Comparison of ENCODE assay signal across 8 cellular contexts in the genomic region with DNA sequence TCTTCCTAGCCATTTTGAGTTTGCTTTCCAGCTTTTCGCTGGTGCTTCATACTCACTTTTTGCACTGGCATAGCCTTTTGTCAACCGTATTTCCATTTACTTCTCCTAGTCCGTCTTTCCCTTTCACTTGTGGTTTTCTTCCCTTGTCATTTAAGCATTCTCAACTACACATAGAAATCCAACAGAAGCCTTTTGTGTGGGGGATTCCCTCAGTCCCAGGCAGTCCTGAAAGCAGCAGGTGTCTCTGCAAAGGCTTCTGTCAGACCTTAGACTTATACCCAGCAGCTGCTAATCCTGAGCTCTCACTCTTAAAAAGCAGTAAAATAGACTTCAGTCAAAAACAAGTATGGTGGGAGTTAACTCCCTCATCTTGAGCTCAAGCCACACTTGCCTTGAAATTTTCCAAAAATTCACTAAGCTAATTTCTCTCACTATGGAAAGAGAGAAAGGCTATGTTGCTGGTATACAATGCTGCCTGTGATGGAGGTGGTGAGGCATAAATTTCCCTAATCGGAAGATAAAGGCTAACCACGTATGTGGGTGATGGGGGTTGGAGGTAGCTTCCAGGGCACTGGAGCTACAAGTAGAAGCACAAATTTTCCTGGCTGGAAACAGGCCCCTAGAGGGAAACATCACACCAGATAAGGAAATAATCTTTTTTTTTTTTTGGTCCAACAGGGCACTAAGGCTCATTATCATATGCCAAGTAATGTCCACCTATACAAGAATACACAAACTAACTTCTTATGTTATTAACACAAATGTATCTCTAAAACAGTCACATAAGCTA. TPM values are rescaled to one million over a fixed set of nuclear protein-coding genes. Genes with fewer than 3 reads are reported as not detected.
DNase-seq lines count a peak whose midpoint lies in the region; ATAC-seq lines count a peak whose summit lies in the region.

No MANE protein-coding gene starts in this region.

- POLR2A ChIA-PET in naive thymus-derived CD8-positive, alpha-beta T cell (lab: Charles Lee): no interaction called here

- H3K4me3 ChIP-seq in mesendoderm (ENCODE audit: low read length): no peak overlapping the region

- H2BK15ac ChIP-seq in mesendoderm (replicated peaks; ENCODE audit: low read depth): no peak overlapping the region

- H4K5ac ChIP-seq in mesendoderm (ENCODE audit: low read length): no peak overlapping the region

- no peak overlapping the region for H3K18ac ChIP-seq in mesendoderm (ENCODE audit: low read length)

- H2BK5ac ChIP-seq in mesendoderm (ENCODE audit: low read length): no peak overlapping the region

- H3K4me1 ChIP-seq in mesendoderm (ENCODE audit: control insufficient read depth, low read depth, low read length): peaks cover 2% of the 10 kb centered on the region

- no peak overlapping the region for H3K4me2 ChIP-seq in mesendoderm (ENCODE audit: low read length)

- no peaks in the 10 kb centered on the region for H3K79me1 ChIP-seq in mesendoderm (ENCODE audit: low read length)

- no peak overlapping the region for H3K23ac ChIP-seq in mesendoderm (ENCODE audit: low read length)

- peak overlapping the region in 1 of 10 donors; percentile 16 for H3K4me3 Mint-ChIP-seq in naive thymus-derived CD8-positive, alpha-beta T cell

- no peaks in the 10 kb centered on the region for H3K36me3 ChIP-seq in mesendoderm (ENCODE audit: control insufficient read depth, insufficient read depth, low read length)

- H3K9ac ChIP-seq in mesendoderm (ENCODE audit: low read length): no peak overlapping the region

- H3K56ac ChIP-seq in mesendoderm (ENCODE audit: low read length): no peak overlapping the region

- H3K9me3 Mint-ChIP-seq in naive thymus-derived CD8-positive, alpha-beta T cell: peaks cover 0 to 14% (median 5%) of the 10 kb centered on the region in 9 donors

- peaks cover 0 to 3% (median 0%) of the 10 kb centered on the region in 3 donors for H3K36me3 Mint-ChIP-seq in naive thymus-derived CD8-positive, alpha-beta T cell

- no peak overlapping the region for H3K27ac ChIP-seq in mesendoderm (ENCODE audit: low read depth, low read length)

- WGBS in mesendoderm (ENCODE audit: extremely low coverage, insufficient coverage, low lambda C conversion rate): no CpG with 5 or more reads among the region's 5 CpGs

- H3K79me2 ChIP-seq in mesendoderm (ENCODE audit: control insufficient read depth, insufficient read depth, low read length): no peaks in the 10 kb centered on the region

- DNase-seq in mesendoderm: peak; percentile 39
- no peak for DNase-seq in HPDE6-E6E7 (ENCODE audit: extremely low spot score)
- DNase-seq in naive thymus-derived CD8-positive, alpha-beta T cell: no peak
- no peak for DNase-seq in NCI-H2107 (lab: John Stamatoyannopoulos, UW)
- no peak for DNase-seq in A172 (ENCODE audit: low spot score)

- no peak overlapping the region for H4K8ac ChIP-seq in mesendoderm (ENCODE audit: low read depth, low read length)

- no peaks in the 10 kb centered on the region for H3K27me3 ChIP-seq in mesendoderm (ENCODE audit: insufficient read depth, low read length, poor library complexity)

- H2BK120ac ChIP-seq in mesendoderm (ENCODE audit: low read depth, low read length): no peak overlapping the region

- no peak overlapping the region for H3K4ac ChIP-seq in mesendoderm (ENCODE audit: low read depth, low read length)

- H2AK5ac ChIP-seq in mesendoderm (ENCODE audit: low read length): no peak overlapping the region

- peaks cover 5 to 63% (median 17%) of the 10 kb centered on the region in 4 donors for H3K4me1 Mint-ChIP-seq in naive thymus-derived CD8-positive, alpha-beta T cell

- H3K27me3 Mint-ChIP-seq in naive thymus-derived CD8-positive, alpha-beta T cell: no peaks in the 10 kb centered on the region

- ATAC-seq in GM18858 (IDR thresholded peaks at IDR 0.05; ENCODE audit: unreplicated experiment): peak; percentile 80
- peak; percentile 67 for ATAC-seq in GM21619 (IDR thresholded peaks at IDR 0.05; ENCODE audit: unreplicated experiment)
- peak; percentile 67 for ATAC-seq in HG03439 (IDR thresholded peaks at IDR 0.05; ENCODE audit: unreplicated experiment)
- ATAC-seq in naive thymus-derived CD8-positive, alpha-beta T cell: no peak

- H3K27ac Mint-ChIP-seq in naive thymus-derived CD8-positive, alpha-beta T cell: no peak overlapping the region

RNA-seq across cellular contexts. Expression of a gene that starts 34.8 kb away (rescaled TPM):
- not detected for polyA plus RNA-seq in mesendoderm (2013, experiment 1 of 2)
- not detected for polyA plus RNA-seq in mesendoderm (2013, experiment 2 of 2)
- not detected for total RNA-seq in naive thymus-derived CD8-positive, alpha-beta T cell
- not detected for polyA plus RNA-seq in naive thymus-derived CD8-positive, alpha-beta T cell
- not detected in 2 replicates for total RNA-seq in A172 (2014; rRNA removed; shearing (Covaris generic))

RNA-seq across cellular contexts. Expression of a gene that starts 40.3 kb away (rescaled TPM):
- polyA plus RNA-seq in mesendoderm (2013, experiment 1 of 2): 5.9 TPM
- 6.1 TPM for polyA plus RNA-seq in mesendoderm (2013, experiment 2 of 2)
- total RNA-seq in naive thymus-derived CD8-positive, alpha-beta T cell: under 1 TPM; 0.73 to 0.93 TPM
- polyA plus RNA-seq in naive thymus-derived CD8-positive, alpha-beta T cell: under 1 TPM in 1 of 3 donors, not detected in 2; 0.10 TPM
- total RNA-seq in A172 (2014; rRNA removed; shearing (Covaris generic)): 0.02 TPM in 1 of 2 replicates, not detected in the other

Comparison
In these comparisons a context has a peak if more than half of its experiments do, and no peak if none do; other contexts are left out.
1. ATAC-seq: peak in GM18858 (single experiment), GM21619 (single experiment) and HG03439 (single experiment); none in naive thymus-derived CD8-positive, alpha-beta T cell (0 of 2).